Comparison of ENCODE assay signal across 10 cellular contexts in the genomic region with DNA sequence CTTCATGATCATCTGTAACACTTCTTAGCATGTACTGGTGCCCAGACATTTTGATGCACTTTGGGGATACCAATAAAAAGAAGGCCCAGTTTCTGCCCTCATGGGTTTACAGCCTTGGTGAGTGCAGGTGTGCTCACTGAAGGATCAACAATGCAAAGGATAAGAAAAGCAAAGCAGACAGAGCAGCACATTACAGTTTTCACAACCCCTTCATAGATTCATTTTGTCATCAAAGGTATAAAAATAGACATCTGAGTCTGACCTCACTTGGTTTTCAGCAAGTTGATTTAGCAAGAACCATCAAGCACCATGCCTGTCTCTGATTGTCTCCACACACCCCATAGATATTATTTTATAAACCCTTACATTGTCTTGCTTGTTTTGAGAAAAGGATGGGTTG.
DNase-seq lines count a peak whose midpoint lies in the region; ATAC-seq and TF ChIP-seq lines count a peak whose summit lies in the region.
"Had no signal": no experiment of that assay in that cellular context is flagged by ENCODE, and none has a peak within 500 bp of the region (broad histone marks: within the 10 kb centered on the region; RNA-seq: fewer than 3 reads in every experiment).

No MANE protein-coding gene starts in this region.

- H3K27me3 Mint-ChIP-seq in progenitor cell of endocrine pancreas (no peaks in the 10 kb centered on the region), mesothelial cell of epicardium (ENCODE audit: low read depth) (no peaks in the 10 kb centered on the region)

- no peak for TF ChIP-seq CTCF in progenitor cell of endocrine pancreas (IDR thresholded peaks at IDR 0.05; ENCODE audit: unreplicated experiment)
- no peak for TF ChIP-seq CTCF in mesothelial cell of epicardium (IDR thresholded peaks at IDR 0.05; ENCODE audit: unreplicated experiment)

- no peak for DNase-seq in progenitor cell of endocrine pancreas (ENCODE audit: low spot score, unreplicated experiment)
- DNase-seq in activated CD4-positive, CD25-positive, alpha-beta regulatory T cell (lab: John Stamatoyannopoulos, UW) = no peak
- no peak for DNase-seq in mesothelial cell of epicardium (ENCODE audit: low spot score in 2 of 2, unreplicated experiment in 2 of 2)
- no peak for DNase-seq in NCI-H82 treated with DMSO at 0.1 percent for 48 hours (lab: John Stamatoyannopoulos, UW; ENCODE audit: unreplicated experiment)
- no peak for DNase-seq in cerebellum (ENCODE audit: low spot score)
- DNase-seq: right lobe of liver had no signal

- H3K36me3 Mint-ChIP-seq in progenitor cell of endocrine pancreas (ENCODE audit: insufficient read depth) (no peaks in the 10 kb centered on the region), mesothelial cell of epicardium (no peaks in the 10 kb centered on the region)

- peaks cover 58% of the 10 kb centered on the region for H3K4me1 Mint-ChIP-seq in progenitor cell of endocrine pancreas (ENCODE audit: low read depth)
- peaks cover 44% of the 10 kb centered on the region for H3K4me1 Mint-ChIP-seq in mesothelial cell of epicardium

- no peaks in the 10 kb centered on the region for H3K9me3 Mint-ChIP-seq in progenitor cell of endocrine pancreas (ENCODE audit: low read depth)
- H3K9me3 Mint-ChIP-seq in mesothelial cell of epicardium = no peaks in the 10 kb centered on the region

- H3K27ac Mint-ChIP-seq in progenitor cell of endocrine pancreas (peak overlapping the region; percentile 87), mesothelial cell of epicardium (no peak overlapping the region)

- ATAC-seq in GM18873 (IDR thresholded peaks at IDR 0.05; ENCODE audit: low FRiP score, unreplicated experiment) (peak; percentile 38), GM21786 (IDR thresholded peaks at IDR 0.05; ENCODE audit: unreplicated experiment) (peak; percentile 29), HG03442 (IDR thresholded peaks at IDR 0.05; ENCODE audit: unreplicated experiment) (peak; percentile 22)
- ATAC-seq: HCT116, right lobe of liver had no signal

- H3K4me3 Mint-ChIP-seq in progenitor cell of endocrine pancreas (ENCODE audit: low read depth) (no peak overlapping the region), mesothelial cell of epicardium (no peak overlapping the region)
